Comparison of ENCODE assay signal across 8 cellular contexts in genomic region chr11:18634140-18635032, GRCh38. TPM values are rescaled to one million over a fixed set of nuclear protein-coding genes. Genes with fewer than 3 reads are reported as not detected.
DNase-seq lines count a peak whose midpoint lies in the region; ATAC-seq and TF ChIP-seq lines count a peak whose summit lies in the region.

Gene SPTY2D1, minus strand, starts transcription at chr11:18634342. Its CDS starts 85 bp downstream, at chr11:18634257.

- peak within 1 kb of the TSS; percentile 96 for H3K4me3 ChIP-seq in osteoblast (ENCODE audit: insufficient read depth, low read length)
- H3K4me3 ChIP-seq in thoracic aorta, result peak within 1 kb of the TSS; percentile 91

- POLR2A ChIA-PET in GM10248 (lab: Yijun Ruan, JAX), result interaction anchor here (1.0 to 2.0 kb wide), 5 partner anchors 15 to 240 kb away, joined by 3 to 11 read pairs (median 6); partner anchors contain the start of genes LDHA, TMEM86A and UEVLD

- no peaks in the 10 kb centered on the region for H3K36me3 Mint-ChIP-seq in activated naive CD8-positive, alpha-beta T cell
- H3K36me3 Mint-ChIP-seq in glutamatergic neuron (ENCODE audit: unreplicated experiment), result no peaks in the 10 kb centered on the region

- peak within 1 kb of the TSS; percentile 96 for H3K4me2 ChIP-seq in osteoblast (ENCODE audit: insufficient read depth, low read length)

- no peaks in the 10 kb centered on the region for H3K27me3 ChIP-seq in osteoblast (ENCODE audit: insufficient read depth, low read length)
- H3K27me3 ChIP-seq in thoracic aorta (replicated peaks; ENCODE audit: insufficient read depth), result no peaks in the 10 kb centered on the region

- H3K4me1 Mint-ChIP-seq in activated naive CD8-positive, alpha-beta T cell (ENCODE audit: low read depth), result peaks cover 34% of the 10 kb centered on the region
- peaks cover 6% of the 10 kb centered on the region for H3K4me1 Mint-ChIP-seq in glutamatergic neuron (ENCODE audit: low read depth, unreplicated experiment)

- CTCF ChIA-PET in GM10248 (lab: Yijun Ruan, JAX), result interaction anchor here (1.6 to 7.1 kb wide), 3 partner anchors 16 to 94 kb away, joined by 6 to 65 read pairs (median 11); no protein-coding TSS in a partner anchor

- TF ChIP-seq CTCF in GM10248 (IDR thresholded peaks at IDR 0.05; ENCODE audit: control extremely low read depth, extremely low read depth, low read depth, missing control alignments) (no peak), glutamatergic neuron (IDR thresholded peaks at IDR 0.05; ENCODE audit: partially characterized antibody, unreplicated experiment) (no peak), osteoblast (IDR thresholded peaks at IDR 0.05; ENCODE audit: extremely low read depth, low read depth, low read length) (no peak), thoracic aorta (IDR thresholded peaks at IDR 0.05) (no peak)

- H3K27ac Mint-ChIP-seq in activated naive CD8-positive, alpha-beta T cell, result peak within 1 kb of the TSS; percentile 100
- peak within 1 kb of the TSS; percentile 100 for H3K27ac Mint-ChIP-seq in glutamatergic neuron (ENCODE audit: unreplicated experiment)

- no peaks in the 10 kb centered on the region for H3K27me3 Mint-ChIP-seq in activated naive CD8-positive, alpha-beta T cell
- H3K27me3 Mint-ChIP-seq in glutamatergic neuron (ENCODE audit: unreplicated experiment), result no peaks in the 10 kb centered on the region

- peaks cover 47% of the 10 kb centered on the region for H3K79me2 ChIP-seq in osteoblast (ENCODE audit: insufficient read depth, low read length)

- H3K27ac ChIP-seq in osteoblast (ENCODE audit: low read depth, low read length) (peak within 1 kb of the TSS; percentile 98), thoracic aorta (peak within 1 kb of the TSS; percentile 90 to 95)

- H3K4me3 Mint-ChIP-seq in activated naive CD8-positive, alpha-beta T cell, result peak within 1 kb of the TSS; percentile 98
- peak within 1 kb of the TSS; percentile 98 for H3K4me3 Mint-ChIP-seq in glutamatergic neuron (ENCODE audit: unreplicated experiment)

- peaks cover 15% of the 10 kb centered on the region for H3K4me1 ChIP-seq in osteoblast (ENCODE audit: insufficient read depth, low read length)
- peaks cover 13 to 18% of the 10 kb centered on the region in 2 donors for H3K4me1 ChIP-seq in thoracic aorta (ENCODE audit: control insufficient read depth in 1 of 2, low read depth in 2 of 2)

- H3K36me3 ChIP-seq in osteoblast (ENCODE audit: insufficient read depth, low read length) (peaks cover 3% of the 10 kb centered on the region), thoracic aorta (no peaks in the 10 kb centered on the region)

- no peaks in the 10 kb centered on the region for H3K9me3 Mint-ChIP-seq in activated naive CD8-positive, alpha-beta T cell (ENCODE audit: low read depth)
- H3K9me3 Mint-ChIP-seq in glutamatergic neuron (ENCODE audit: unreplicated experiment), result peaks cover 12% of the 10 kb centered on the region

- peak; percentile 95 for ATAC-seq in HG02623 (IDR thresholded peaks at IDR 0.05; ENCODE audit: unreplicated experiment)
- ATAC-seq in thoracic aorta (ENCODE audit: insufficient number of reproducible peaks, low FRiP score, low read depth), result peak; percentile 98

- H3K9me3 ChIP-seq in osteoblast (ENCODE audit: low read depth, low read length) (no peaks in the 10 kb centered on the region), thoracic aorta (no peaks in the 10 kb centered on the region)

- H2AFZ ChIP-seq in osteoblast (ENCODE audit: low read length), result peak within 1 kb of the TSS; percentile 97

- H4K20me1 ChIP-seq in osteoblast (ENCODE audit: insufficient read depth, low read length), result peaks cover 23% of the 10 kb centered on the region

- DNase-seq in GM10248 (ENCODE audit: extremely low spot score) (peak; percentile 97), NCI-H1105 (lab: John Stamatoyannopoulos, UW) (peak; percentile 99), SKM-1 treated with dmso at 0.1 percent for 144 hours (lab: John Stamatoyannopoulos, UW; ENCODE audit: unreplicated experiment) (peak; percentile 95), glutamatergic neuron (peak; percentile 97), osteoblast (ENCODE audit: insufficient read length, low spot score, missing footprints) (peak; percentile 96), thoracic aorta (ENCODE audit: low spot score) (peak; percentile 99)

RNA-seq across cellular contexts. Expression of gene SPTY2D1, which starts in this region (rescaled TPM):
- total RNA-seq in glutamatergic neuron (ENCODE audit: unreplicated experiment) (10.9 TPM), osteoblast (19.2 and 21.0 TPM in 2 replicates), thoracic aorta (10 to 100 TPM in 1 of 2 donors, 1 to 10 TPM in 1; 9.6 to 25.3 TPM)

Comparison
In these comparisons a context has a peak if more than half of its experiments do, and no peak if none do; other contexts are left out.
1. Peak in every context shown above with its lines: DNase-seq, ATAC-seq, H3K4me3 ChIP-seq and H3K27ac ChIP-seq.